Comparison of ENCODE assay signal across 10 cellular contexts in genomic region chr7:49483142-49483541, GRCh38.
A peak's percentile ranks its signal among the peaks of the same experiment; 100 is the strongest.
DNase-seq lines count a peak whose midpoint lies in the region; ATAC-seq and TF ChIP-seq lines count a peak whose summit lies in the region.
"Had no signal": no experiment of that assay in that cellular context is flagged by ENCODE, and none has a peak within 500 bp of the region (broad histone marks: within the 10 kb centered on the region; RNA-seq: fewer than 3 reads in every experiment).

No MANE protein-coding gene starts in this region.

- ATAC-seq in HG02763 (IDR thresholded peaks at IDR 0.05; ENCODE audit: unreplicated experiment): peak; percentile 51
- ATAC-seq in SK-N-SH treated with all-trans-retinoic acid at 6 μM for 48 hours: peak; percentile 70
- no peak for ATAC-seq in activated CD4-positive, CD25-positive, alpha-beta regulatory T cell treated with anti-CD3 and anti-CD28 coated beads, Interleukin-2, amount 50 U/mL, for 24 hours

- DNase-seq in NCI-H748 (lab: John Stamatoyannopoulos, UW; ENCODE audit: unreplicated experiment): peak; percentile 42
- DNase-seq in NCI-H748 treated with DMSO at 0.1 percent for 48 hours (lab: John Stamatoyannopoulos, UW): no peak
- peak; percentile 15 for DNase-seq in renal cortical epithelial cell (ENCODE audit: low read depth)
- no peak for DNase-seq in NCI-H2029 (lab: John Stamatoyannopoulos, UW)
- DNase-seq in activated CD4-positive, CD25-positive, alpha-beta regulatory T cell treated with anti-CD3 and anti-CD28 coated beads, Interleukin-2, amount 50 U/mL, for 72 hours: no peak
- DNase-seq: activated effector memory CD4-positive, alpha-beta T cell treated with Interleukin-2 at 50 U/mL for 16 hours; NCI-H146 had no signal

TF ChIP-seq in SK-N-SH treated with all-trans-retinoic acid at 6 μM for 48 hours, 23 proteins besides CTCF, POLR2A, EP300 and RAD21:
- TF ChIP-seq ZC3H10 (CRISPR knock-in tag; IDR thresholded peaks at IDR 0.05): no peak
- no peak for TF ChIP-seq SNAI2 (CRISPR knock-in tag; IDR thresholded peaks at IDR 0.05)
- TF ChIP-seq ZFP3 (CRISPR knock-in tag; IDR thresholded peaks at IDR 0.05): no peak
- TF ChIP-seq TOX (CRISPR knock-in tag; IDR thresholded peaks at IDR 0.05; ENCODE audit: borderline replicate concordance): no peak
- no peak for TF ChIP-seq ESRRG (CRISPR knock-in tag; IDR thresholded peaks at IDR 0.05)
- no peak for TF ChIP-seq ISL1 (CRISPR knock-in tag; IDR thresholded peaks at IDR 0.05)
- no peak for TF ChIP-seq CSRNP3 (CRISPR knock-in tag; IDR thresholded peaks at IDR 0.05)

Comparison
In these comparisons a context has a peak if more than half of its experiments do, and no peak if none do; other contexts are left out.
1. DNase-seq: peak in NCI-H748 (single experiment) and renal cortical epithelial cell (single experiment); none in NCI-H748 treated with DMSO at 0.1 percent for 48 hours (single experiment), NCI-H2029 (single experiment) and activated CD4-positive, CD25-positive, alpha-beta regulatory T cell treated with anti-CD3 and anti-CD28 coated beads, Interleukin-2, amount 50 U/mL, for 72 hours (single experiment).
2. ATAC-seq: peak in HG02763 (single experiment) and SK-N-SH treated with all-trans-retinoic acid at 6 μM for 48 hours (single experiment); none in activated CD4-positive, CD25-positive, alpha-beta regulatory T cell treated with anti-CD3 and anti-CD28 coated beads, Interleukin-2, amount 50 U/mL, for 24 hours (0 of 2).